ENCODE assay signal across 7 cellular contexts in genomic region chr17:35808962-35809854, GRCh38. TPM values are rescaled to one million over a fixed set of nuclear protein-coding genes. Genes with fewer than 3 reads are reported as not detected.
DNase-seq lines count a peak whose midpoint lies in the region; ATAC-seq, FAIRE-seq and TF ChIP-seq lines count a peak whose summit lies in the region.

Gene TAF15 (plus strand): TSS chr17:35809484. CDS start chr17:35809570, 86 bp downstream.

- H3K4me2 ChIP-seq in hepatocyte, result peak within 1 kb of the TSS; percentile 81

- ATAC-seq in HG02981 (IDR thresholded peaks at IDR 0.05; ENCODE audit: unreplicated experiment), result peak; percentile 88

- peak; percentile 80 for TF ChIP-seq CTCF in astrocyte of the cerebellum (IDR thresholded peaks at IDR 0.05; ENCODE audit: low read depth, low read length, missing control alignments)
- TF ChIP-seq CTCF in hepatocyte (IDR thresholded peaks at IDR 0.05; ENCODE audit: poor library complexity), result peak; percentile 79

- H3K4me1 ChIP-seq in hepatocyte (ENCODE audit: insufficient read depth), result peaks cover 14% of the 10 kb centered on the region

- H3K27ac ChIP-seq in hepatocyte, result peak within 1 kb of the TSS; percentile 93

- FAIRE-seq in GM18507 (lab: Jason Lieb, UNC), result no peak

- H3K9me2 ChIP-seq in hepatocyte (replicated peaks; ENCODE audit: insufficient read depth), result no peaks in the 10 kb centered on the region

- H3K79me2 ChIP-seq in hepatocyte, result peaks cover 45% of the 10 kb centered on the region

- H3K27me3 ChIP-seq in hepatocyte, result no peaks in the 10 kb centered on the region

- H4K20me1 ChIP-seq in hepatocyte (ENCODE audit: insufficient read depth, poor library complexity, severe bottlenecking), result peaks cover 41% of the 10 kb centered on the region

- DNase-seq in GM18507 (ENCODE audit: extremely low spot score, insufficient read length, low read depth) (peak; percentile 91), NCI-H2029 (lab: John Stamatoyannopoulos, UW) (peak; percentile 97), T-helper 22 cell (ENCODE audit: low read depth) (peak; percentile 93), astrocyte of the cerebellum (ENCODE audit: low read depth) (peak; percentile 96), hepatocyte (ENCODE audit: low spot score) (peak; percentile 99), retina (peak; percentile 99)

- H3K36me3 ChIP-seq in hepatocyte (replicated peaks; ENCODE audit: insufficient read depth, low read depth), result no peaks in the 10 kb centered on the region

- 2% methylated on average over 64 of the region's 71 CpGs for WGBS in hepatocyte (ENCODE audit: low lambda C conversion rate, missing lambda C conversion rate)

- H3K4me3 ChIP-seq in astrocyte of the cerebellum (ENCODE audit: low read depth, low read length), result peak within 1 kb of the TSS; percentile 95
- peak within 1 kb of the TSS; percentile 71 for H3K4me3 ChIP-seq in hepatocyte

- no peaks in the 10 kb centered on the region for H3K9me3 ChIP-seq in hepatocyte (ENCODE audit: low read depth)

- in situ Hi-C loops in astrocyte of the cerebellum (cut with HindIII; ENCODE audit: low sequenced_read_pairs), result no loop called here

- peak within 1 kb of the TSS; percentile 34 for H2AFZ ChIP-seq in hepatocyte

RNA-seq across cellular contexts. Expression of gene TAF15, which starts in this region (rescaled TPM):
- total RNA-seq in hepatocyte, result 36.1 and 48.2 TPM in 2 replicates
- polyA plus RNA-seq in hepatocyte, result 14.8 and 15.7 TPM in 2 replicates

Comparison
In these comparisons a context has a peak if more than half of its experiments do, and no peak if none do; other contexts are left out.
1. Peak in every context shown above with its lines: DNase-seq, ATAC-seq, H3K4me3 ChIP-seq and H3K27ac ChIP-seq.